In the genomic region with DNA sequence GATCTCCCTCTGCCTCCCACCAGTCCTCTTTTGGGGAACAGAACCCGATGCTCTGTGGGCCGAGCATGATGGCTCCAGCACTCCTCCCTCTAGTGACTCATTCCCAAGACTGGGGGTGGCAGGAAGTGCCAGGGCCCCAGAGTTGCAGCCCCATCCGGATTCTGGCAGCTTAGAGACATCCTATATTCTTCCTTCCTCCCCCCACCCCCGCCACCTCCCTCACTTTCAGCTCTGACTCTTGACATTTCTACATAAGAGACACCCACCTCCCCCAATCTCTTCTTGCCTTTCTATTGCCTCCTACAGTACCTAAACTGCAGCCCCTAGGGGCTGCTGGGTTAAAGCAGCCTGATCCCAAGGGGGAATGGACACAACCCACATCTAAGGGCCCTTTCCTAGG, we compare ENCODE assay signal across 1 cellular context.
TF ChIP-seq lines count a peak whose summit lies in the region.

No MANE protein-coding gene starts in this region.

TF ChIP-seq in K562, 482 proteins besides CTCF, POLR2A, EP300 and RAD21 (continued from another document):
- TF ChIP-seq, protein P1, sequence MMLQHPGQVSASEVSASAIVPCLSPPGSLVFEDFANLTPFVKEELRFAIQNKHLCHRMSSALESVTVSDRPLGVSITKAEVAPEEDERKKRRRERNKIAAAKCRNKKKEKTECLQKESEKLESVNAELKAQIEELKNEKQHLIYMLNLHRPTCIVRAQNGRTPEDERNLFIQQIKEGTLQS (IDR thresholded peaks at IDR 0.05): peak; percentile 52
- TF ChIP-seq, protein P1 (CRISPR knock-in tag; conservative IDR thresholded peaks at IDR 0.05): no peak
